12 cellular contexts compared by ENCODE assay signal in the genomic region with DNA sequence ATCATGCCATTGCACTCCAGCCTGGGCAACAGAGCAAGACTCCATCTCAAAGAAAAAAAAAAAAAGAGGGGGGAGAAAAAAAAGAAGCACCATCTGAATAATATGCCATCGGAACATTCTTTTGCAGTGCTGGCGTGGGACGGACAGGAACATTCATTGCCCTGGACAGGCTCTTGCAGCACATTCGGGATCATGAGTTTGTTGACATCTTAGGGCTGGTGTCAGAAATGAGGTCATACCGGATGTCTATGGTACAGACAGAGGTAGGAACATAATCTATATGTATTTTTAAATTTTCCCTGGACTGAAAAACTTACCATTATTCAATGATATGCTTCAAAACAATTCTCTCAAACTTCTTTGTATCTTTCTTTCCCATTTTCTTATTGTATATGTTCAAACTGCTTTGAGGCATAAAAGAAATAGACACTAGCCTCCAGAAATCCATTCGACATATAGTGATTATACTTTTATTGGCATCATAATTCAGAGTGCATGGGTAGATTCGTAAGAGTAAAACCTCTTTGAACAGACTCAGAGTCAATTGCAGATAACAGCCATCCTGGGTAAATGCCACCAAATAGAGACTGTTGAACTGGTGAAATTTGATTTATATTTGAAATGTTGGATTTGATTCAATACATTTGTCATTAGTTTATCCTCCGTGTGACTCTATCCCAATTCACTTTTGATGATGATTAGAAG.
DNase-seq lines count a peak whose midpoint lies in the region; ATAC-seq and TF ChIP-seq lines count a peak whose summit lies in the region.
"Had no signal": no experiment of that assay in that cellular context is flagged by ENCODE, and none has a peak within 500 bp of the region (broad histone marks: within the 10 kb centered on the region; RNA-seq: fewer than 3 reads in every experiment).

No MANE protein-coding gene starts in this region.

- H3K27ac Mint-ChIP-seq in activated naive CD4-positive, alpha-beta T cell treated with anti-CD3 and anti-CD28 coated beads for 36 hours, result no peak overlapping the region
- no peak overlapping the region for H3K27ac Mint-ChIP-seq in WTC11
- H3K27ac Mint-ChIP-seq in stimulated activated effector memory CD8-positive, alpha-beta T cell treated with anti-CD3 and anti-CD28 coated beads, Interleukin-12 subunit alpha, Interleukin-12 subunit beta, amount 100 ng/mL, for 72 hours, result peak overlapping the region; percentile 46
- H3K27ac Mint-ChIP-seq: activated T-helper 1 cell treated with anti-CD3 and anti-CD28 coated beads, Interleukin-12 subunit alpha, Interleukin-12 subunit beta, Interleukin-2, Interleukin-4 antibody, amounts not matched to agents 30 ng/mL and 10 ng/mL and 1 ng/mL, durations not matched to agents 14 hours and 24 hours and 36 hours had no signal

- H3K9me3 ChIP-seq in hepatocyte (ENCODE audit: low read depth), result no peaks in the 10 kb centered on the region

- no peaks in the 10 kb centered on the region for H3K36me3 Mint-ChIP-seq in activated naive CD4-positive, alpha-beta T cell treated with anti-CD3 and anti-CD28 coated beads for 36 hours (ENCODE audit: low read depth)
- H3K36me3 Mint-ChIP-seq in WTC11, result no peaks in the 10 kb centered on the region
- H3K36me3 Mint-ChIP-seq in stimulated activated effector memory CD8-positive, alpha-beta T cell treated with anti-CD3 and anti-CD28 coated beads, Interleukin-12 subunit alpha, Interleukin-12 subunit beta, amount 100 ng/mL, for 72 hours, result no peaks in the 10 kb centered on the region

- peaks cover 8% of the 10 kb centered on the region for H3K4me1 Mint-ChIP-seq in activated naive CD4-positive, alpha-beta T cell treated with anti-CD3 and anti-CD28 coated beads for 36 hours (ENCODE audit: low read depth)
- peaks cover 22% of the 10 kb centered on the region for H3K4me1 Mint-ChIP-seq in WTC11
- H3K4me1 Mint-ChIP-seq in stimulated activated effector memory CD8-positive, alpha-beta T cell treated with anti-CD3 and anti-CD28 coated beads, Interleukin-12 subunit alpha, Interleukin-12 subunit beta, amount 100 ng/mL, for 72 hours, result peaks cover 9% of the 10 kb centered on the region

- no peak for DNase-seq in activated naive CD4-positive, alpha-beta T cell treated with anti-CD3 and anti-CD28 coated beads for 36 hours
- no peak for DNase-seq in activated naive CD4-positive, alpha-beta T cell treated with anti-CD3 and anti-CD28 coated beads, Interleukin-2, amount 50 U/mL, for 16 hours
- DNase-seq in WTC11 (ENCODE audit: low spot score), result no peak
- no peak for DNase-seq in hepatocyte (ENCODE audit: low spot score)
- no peak for DNase-seq in stimulated activated effector memory CD8-positive, alpha-beta T cell treated with anti-CD3 and anti-CD28 coated beads, Interleukin-12 subunit alpha, Interleukin-12 subunit beta, amount 100 ng/mL, for 72 hours (ENCODE audit: low spot score in 2 of 2)
- no peak for DNase-seq in stimulated activated CD4-positive, alpha-beta T cell treated with anti-CD3 and anti-CD28 coated beads, Interleukin-2, amount 100 ng/mL, for 48 hours
- no peak for DNase-seq in CD1c-positive myeloid dendritic cell (ENCODE audit: extremely low spot score)
- DNase-seq: glutamatergic neuron had no signal

- H3K4me3 Mint-ChIP-seq in activated naive CD4-positive, alpha-beta T cell treated with anti-CD3 and anti-CD28 coated beads for 36 hours, result peak overlapping the region; percentile 71
- peak overlapping the region; percentile 65; the same call in 1 of the 2 replicates for H3K4me3 Mint-ChIP-seq in WTC11
- H3K4me3 Mint-ChIP-seq in stimulated activated effector memory CD8-positive, alpha-beta T cell treated with anti-CD3 and anti-CD28 coated beads, Interleukin-12 subunit alpha, Interleukin-12 subunit beta, amount 100 ng/mL, for 72 hours, result peak overlapping the region; percentile 65

- no peaks in the 10 kb centered on the region for H3K4me1 ChIP-seq in hepatocyte (ENCODE audit: insufficient read depth)

- ATAC-seq in WTC11, result no peak
- ATAC-seq in stimulated activated effector memory CD8-positive, alpha-beta T cell treated with anti-CD3 and anti-CD28 coated beads, Interleukin-12 subunit alpha, Interleukin-12 subunit beta, amount 100 ng/mL, for 72 hours, result no peak
- no peak for ATAC-seq in GM19035 (IDR thresholded peaks at IDR 0.05; ENCODE audit: unreplicated experiment)

- CTCF ChIA-PET in activated naive CD4-positive, alpha-beta T cell treated with anti-CD3 and anti-CD28 coated beads for 36 hours (lab: Charles Lee), result interaction anchor here (0.5 to 6.5 kb wide), 24 partner anchors 9 to 331 kb away, joined by 3 to 76 read pairs (median 4); no protein-coding TSS in a partner anchor
- CTCF ChIA-PET in WTC11 (lab: Charles Lee), result interaction anchor here (0.6 to 2.3 kb wide), 10 partner anchors 10 to 321 kb away, joined by 3 to 19 read pairs (median 4); no protein-coding TSS in a partner anchor

- POLR2A ChIA-PET in WTC11 (lab: Charles Lee), result no interaction called here

- H3K9me2 ChIP-seq in hepatocyte (replicated peaks; ENCODE audit: insufficient read depth), result no peaks in the 10 kb centered on the region

- no peaks in the 10 kb centered on the region for H3K36me3 ChIP-seq in hepatocyte (replicated peaks; ENCODE audit: insufficient read depth, low read depth)

- H3K27me3 Mint-ChIP-seq in activated naive CD4-positive, alpha-beta T cell treated with anti-CD3 and anti-CD28 coated beads for 36 hours (ENCODE audit: low read depth), result no peaks in the 10 kb centered on the region
- H3K27me3 Mint-ChIP-seq in WTC11 (ENCODE audit: low read depth), result peaks cover 5% of the 10 kb centered on the region

- H3K27me3 ChIP-seq in hepatocyte, result no peaks in the 10 kb centered on the region

- no peaks in the 10 kb centered on the region for H3K79me2 ChIP-seq in hepatocyte

- intact Hi-C loops in activated naive CD4-positive, alpha-beta T cell treated with anti-CD3 and anti-CD28 coated beads for 36 hours (cut with micrococcal nuclease), result loop anchor here (1.0 to 5.0 kb wide), 6 partner anchors 113 to 310 kb away; partner anchors contain the start of genes EPS8 and STRAP

- H3K27ac ChIP-seq in hepatocyte, result no peak overlapping the region
- H3K27ac ChIP-seq: SK-N-MC had no signal

- TF ChIP-seq CTCF in WTC11 (IDR thresholded peaks at IDR 0.05) (no peak), hepatocyte (IDR thresholded peaks at IDR 0.05; ENCODE audit: poor library complexity) (no peak)

- H3K4me2 ChIP-seq in hepatocyte, result peak overlapping the region; percentile 69

- H4K20me1 ChIP-seq in hepatocyte (ENCODE audit: insufficient read depth, poor library complexity, severe bottlenecking), result no peaks in the 10 kb centered on the region

- no peak overlapping the region for H3K4me3 ChIP-seq in hepatocyte

- H3K9me3 Mint-ChIP-seq in activated naive CD4-positive, alpha-beta T cell treated with anti-CD3 and anti-CD28 coated beads for 36 hours, result no peaks in the 10 kb centered on the region
- no peaks in the 10 kb centered on the region for H3K9me3 Mint-ChIP-seq in WTC11
- no peaks in the 10 kb centered on the region for H3K9me3 Mint-ChIP-seq in stimulated activated effector memory CD8-positive, alpha-beta T cell treated with anti-CD3 and anti-CD28 coated beads, Interleukin-12 subunit alpha, Interleukin-12 subunit beta, amount 100 ng/mL, for 72 hours
- H3K9me3 Mint-ChIP-seq: activated T-helper 1 cell treated with anti-CD3 and anti-CD28 coated beads, Interleukin-12 subunit alpha, Interleukin-12 subunit beta, Interleukin-2, Interleukin-4 antibody, amounts not matched to agents 30 ng/mL and 10 ng/mL and 1 ng/mL, durations not matched to agents 14 hours and 24 hours and 36 hours; nephron had no signal

- 79% methylated on average over 8 of the region's 8 CpGs for WGBS in hepatocyte (ENCODE audit: low lambda C conversion rate, missing lambda C conversion rate)

- H2AFZ ChIP-seq in hepatocyte, result no peak overlapping the region

TF ChIP-seq in WTC11, 78 proteins besides CTCF, POLR2A, EP300 and RAD21:
- TF ChIP-seq ZNF121 (CRISPR knock-in tag; IDR thresholded peaks at IDR 0.05) (no peak), JAZF1 (CRISPR knock-in tag; IDR thresholded peaks at IDR 0.05) (no peak), ERG (CRISPR knock-in tag; IDR thresholded peaks at IDR 0.05) (no peak), ZBTB43 (CRISPR knock-in tag; IDR thresholded peaks at IDR 0.05) (no peak), OVOL2 (CRISPR knock-in tag; IDR thresholded peaks at IDR 0.05; ENCODE audit: borderline replicate concordance) (no peak), FOXK1 (CRISPR knock-in tag; IDR thresholded peaks at IDR 0.05) (no peak), NFATC4 (CRISPR knock-in tag; IDR thresholded peaks at IDR 0.05) (no peak), MAX (CRISPR knock-in tag; IDR thresholded peaks at IDR 0.05) (no peak), ATF1 (CRISPR knock-in tag; IDR thresholded peaks at IDR 0.05) (no peak), KAT7 (CRISPR knock-in tag; IDR thresholded peaks at IDR 0.05; ENCODE audit: borderline replicate concordance) (no peak), MXD4 (CRISPR knock-in tag; IDR thresholded peaks at IDR 0.05; ENCODE audit: borderline replicate concordance) (no peak), JUN (CRISPR knock-in tag; IDR thresholded peaks at IDR 0.05) (no peak)
